8 cellular contexts compared by ENCODE assay signal in genomic region chr13:48403151-48403631, GRCh38. TPM values are rescaled to one million over a fixed set of nuclear protein-coding genes. Genes with fewer than 3 reads are reported as not detected.
A peak's percentile ranks its signal among the peaks of the same experiment; 100 is the strongest.
DNase-seq lines count a peak whose midpoint lies in the region; ATAC-seq and TF ChIP-seq lines count a peak whose summit lies in the region.

No MANE protein-coding gene starts in this region.

- H3K4me3 ChIP-seq in right atrium auricular region = no peak overlapping the region
- H3K4me3 ChIP-seq in tibial nerve = peak overlapping the region in 1 of 4 donors; percentile 32

- ATAC-seq in HG03439 (IDR thresholded peaks at IDR 0.05; ENCODE audit: unreplicated experiment) (no peak), esophagus mucosa (no peak)

- TF ChIP-seq CTCF in right atrium auricular region (IDR thresholded peaks at IDR 0.05) = no peak
- TF ChIP-seq CTCF in tibial nerve (IDR thresholded peaks at IDR 0.05) = no peak

- H3K36me3 ChIP-seq in right atrium auricular region (no peaks in the 10 kb centered on the region), tibial nerve (no peaks in the 10 kb centered on the region)

- TF ChIP-seq EP300 in tibial nerve (IDR thresholded peaks at IDR 0.05) = peak in 1 of 2 donors; percentile 70

- H3K27ac ChIP-seq in right atrium auricular region (peak overlapping the region; percentile 49 to 66), tibial nerve (peak overlapping the region; percentile 7 to 85 (median 73))

- H3K27me3 ChIP-seq in right atrium auricular region = no peaks in the 10 kb centered on the region
- no peaks in the 10 kb centered on the region for H3K27me3 ChIP-seq in tibial nerve

- 21 to 44% methylated on average over 2 of the region's 2 CpGs for WGBS in tibial nerve, 2 donors

- H3K9me3 ChIP-seq in right atrium auricular region (no peaks in the 10 kb centered on the region), tibial nerve (no peaks in the 10 kb centered on the region)

- peak in 1 of 2 donors; percentile 44 for TF ChIP-seq POLR2A in tibial nerve (IDR thresholded peaks at IDR 0.05)

- H3K4me1 ChIP-seq in right atrium auricular region (peaks cover 0 to 45% of the 10 kb centered on the region in 2 donors), tibial nerve (peaks cover 2 to 92% (median 26%) of the 10 kb centered on the region in 4 donors)

- peak; percentile 65 for DNase-seq in activated effector memory CD4-positive, alpha-beta T cell treated with anti-CD3 and anti-CD28 coated beads, Interleukin-2, amount 50 U/mL, for 16 hours
- no peak for DNase-seq in activated effector memory CD4-positive, alpha-beta T cell treated with Interleukin-2 at 50 U/mL for 16 hours
- DNase-seq in T-helper 2 cell = peak in 3 of 5 experiments; percentile 11 to 94 (median 24)
- DNase-seq in right atrium auricular region (ENCODE audit: low spot score) = no peak
- no peak for DNase-seq in tibial nerve (ENCODE audit: low spot score in 2 of 2)
- DNase-seq in putamen (ENCODE audit: low spot score) = no peak

RNA-seq across cellular contexts. Expression of gene LPAR6, which starts 9.7 kb away (rescaled TPM):
- 1 to 10 TPM; 6.1 to 9.3 TPM for total RNA-seq in right atrium auricular region
- total RNA-seq in tibial nerve = 10 to 100 TPM; 19.9 to 28.6 (median 23.6) TPM
- 71.7 TPM for total RNA-seq in esophagus mucosa

Comparison
In these comparisons a context has a peak if more than half of its experiments do, and no peak if none do; other contexts are left out.
1. DNase-seq: peak in activated effector memory CD4-positive, alpha-beta T cell treated with anti-CD3 and anti-CD28 coated beads, Interleukin-2, amount 50 U/mL, for 16 hours (single experiment) and T-helper 2 cell (3 of 5); none in activated effector memory CD4-positive, alpha-beta T cell treated with Interleukin-2 at 50 U/mL for 16 hours (single experiment), right atrium auricular region (single experiment), tibial nerve (0 of 2) and putamen (single experiment).